15 cellular contexts compared by ENCODE assay signal in genomic region chr15:58241872-58242271, GRCh38.
DNase-seq lines count a peak whose midpoint lies in the region; ATAC-seq, FAIRE-seq and TF ChIP-seq lines count a peak whose summit lies in the region.
"Had no signal": no experiment of that assay in that cellular context is flagged by ENCODE, and none has a peak within 500 bp of the region (broad histone marks: within the 10 kb centered on the region; RNA-seq: fewer than 3 reads in every experiment).

No MANE protein-coding gene starts in this region.

- no peaks in the 10 kb centered on the region for H3K36me3 Mint-ChIP-seq in activated T-helper 2 cell treated with anti-CD3 and anti-CD28 coated beads, Interferon-gamma antibody, Interleukin-2, Interleukin-4, amounts not matched to agents 10 μg/mL and 5 μg/mL and 100 μg/mL, durations not matched to agents 14 hours and 24 hours and 36 hours (ENCODE audit: low read depth)
- H3K36me3 Mint-ChIP-seq: T-cell had no signal

- no peaks in the 10 kb centered on the region for H3K4me1 ChIP-seq in body of pancreas
- H3K4me1 ChIP-seq: suprapubic skin had no signal

- 29 to 42% methylated on average over 7 of the region's 7 CpGs for WGBS in body of pancreas, 2 donors

- no peaks in the 10 kb centered on the region for H3K27me3 Mint-ChIP-seq in activated T-helper 2 cell treated with anti-CD3 and anti-CD28 coated beads, Interferon-gamma antibody, Interleukin-2, Interleukin-4, amounts not matched to agents 10 μg/mL and 5 μg/mL and 100 μg/mL, durations not matched to agents 14 hours and 24 hours and 36 hours (ENCODE audit: low read depth)

- no peak overlapping the region for H3K27ac Mint-ChIP-seq in activated T-helper 2 cell treated with anti-CD3 and anti-CD28 coated beads, Interferon-gamma antibody, Interleukin-2, Interleukin-4, amounts not matched to agents 10 μg/mL and 5 μg/mL and 100 μg/mL, durations not matched to agents 14 hours and 24 hours and 36 hours
- H3K27ac Mint-ChIP-seq: T-cell had no signal

- no peak for ATAC-seq in body of pancreas
- ATAC-seq: left lobe of liver, T-cell had no signal

- H3K9me3 ChIP-seq in body of pancreas, result no peaks in the 10 kb centered on the region
- H3K9me3 ChIP-seq: MG63, suprapubic skin had no signal

- no peaks in the 10 kb centered on the region for H3K4me1 Mint-ChIP-seq in activated T-helper 2 cell treated with anti-CD3 and anti-CD28 coated beads, Interferon-gamma antibody, Interleukin-2, Interleukin-4, amounts not matched to agents 10 μg/mL and 5 μg/mL and 100 μg/mL, durations not matched to agents 14 hours and 24 hours and 36 hours (ENCODE audit: low read depth)
- H3K4me1 Mint-ChIP-seq: neural crest cell had no signal

- intact Hi-C loops in body of pancreas (cut with DNase I), result no loop called here
- intact Hi-C loops in activated T-helper 2 cell treated with anti-CD3 and anti-CD28 coated beads, Interferon-gamma antibody, Interleukin-2, Interleukin-4, amounts not matched to agents 10 μg/mL and 5 μg/mL and 100 μg/mL, durations not matched to agents 14 hours and 24 hours and 36 hours (cut with micrococcal nuclease), result no loop called here

- peak; percentile 32 for DNase-seq in NCI-H2029 (lab: John Stamatoyannopoulos, UW)
- peak; percentile 18 for DNase-seq in bronchial epithelial cell (ENCODE audit: low read depth)
- no peak for DNase-seq in retinal pigment epithelial cell (ENCODE audit: low read depth)
- DNase-seq in body of pancreas, result no peak
- no peak for DNase-seq in activated T-helper 2 cell treated with anti-CD3 and anti-CD28 coated beads, Interferon-gamma antibody, Interleukin-2, Interleukin-4, amounts not matched to agents 10 μg/mL and 5 μg/mL and 100 μg/mL, durations not matched to agents 14 hours and 24 hours and 36 hours (ENCODE audit: low spot score)
- no peak for DNase-seq in T-helper 2 cell
- DNase-seq: activated T-cell treated with anti-CD3 and anti-CD28 coated beads, Interleukin-2, amount 50 U/mL, for 48 hours; effector CD4-positive, alpha-beta T cell; MG63; T-cell had no signal

- H3K4me3 ChIP-seq in bronchial epithelial cell (ENCODE audit: low read depth, low read length) (no peak overlapping the region), retinal pigment epithelial cell (ENCODE audit: low read length) (no peak overlapping the region), body of pancreas (no peak overlapping the region)
- H3K4me3 ChIP-seq: MG63, suprapubic skin had no signal

- FAIRE-seq in bronchial epithelial cell (lab: Jason Lieb, UNC), result no peak

- TF ChIP-seq POLR2A in body of pancreas (IDR thresholded peaks at IDR 0.05), result no peak

- H3K4me3 Mint-ChIP-seq in activated T-helper 2 cell treated with anti-CD3 and anti-CD28 coated beads, Interferon-gamma antibody, Interleukin-2, Interleukin-4, amounts not matched to agents 10 μg/mL and 5 μg/mL and 100 μg/mL, durations not matched to agents 14 hours and 24 hours and 36 hours (ENCODE audit: low read depth), result no peak overlapping the region
- H3K4me3 Mint-ChIP-seq: neural crest cell, T-cell had no signal

- TF ChIP-seq CTCF in GM12873 (IDR thresholded peaks at IDR 0.05; ENCODE audit: insufficient read depth, low read depth, low read length, missing control alignments), result peak; percentile 9
- TF ChIP-seq CTCF in bronchial epithelial cell (IDR thresholded peaks at IDR 0.05; ENCODE audit: insufficient read depth, low read length, severe bottlenecking), result peak; percentile 32
- TF ChIP-seq CTCF in retinal pigment epithelial cell (conservative IDR thresholded peaks at IDR 0.05; ENCODE audit: low read depth, low read length), result peak; percentile 9
- no peak for TF ChIP-seq CTCF in body of pancreas (IDR thresholded peaks at IDR 0.05)

- H3K9me3 Mint-ChIP-seq in activated T-helper 2 cell treated with anti-CD3 and anti-CD28 coated beads, Interferon-gamma antibody, Interleukin-2, Interleukin-4, amounts not matched to agents 10 μg/mL and 5 μg/mL and 100 μg/mL, durations not matched to agents 14 hours and 24 hours and 36 hours, result no peaks in the 10 kb centered on the region
- H3K9me3 Mint-ChIP-seq: neural crest cell, T-cell had no signal

- no peak overlapping the region for H3K27ac ChIP-seq in body of pancreas
- H3K27ac ChIP-seq: HL-60, suprapubic skin had no signal

- H3K27me3 ChIP-seq in bronchial epithelial cell (ENCODE audit: control insufficient read depth, insufficient read depth, low read length) (no peaks in the 10 kb centered on the region), body of pancreas (no peaks in the 10 kb centered on the region)
- H3K27me3 ChIP-seq: MG63, suprapubic skin had no signal

- H3K36me3 ChIP-seq in bronchial epithelial cell (ENCODE audit: control insufficient read depth, insufficient read depth, low read length) (no peaks in the 10 kb centered on the region), body of pancreas (replicated peaks in 1 of 2; ENCODE audit: insufficient read depth in 1 of 2, low read depth in 2 of 2) (no peaks in the 10 kb centered on the region)
- H3K36me3 ChIP-seq: MG63, suprapubic skin had no signal

Comparison
In these comparisons a context has a peak if more than half of its experiments do, and no peak if none do; other contexts are left out.
1. CTCF ChIP-seq: peak in GM12873 (single experiment), bronchial epithelial cell (single experiment) and retinal pigment epithelial cell (single experiment); none in body of pancreas (0 of 7).
2. DNase-seq: peak in NCI-H2029 (single experiment) and bronchial epithelial cell (single experiment); none in retinal pigment epithelial cell (single experiment), body of pancreas (0 of 4), activated T-helper 2 cell treated with anti-CD3 and anti-CD28 coated beads, Interferon-gamma antibody, Interleukin-2, Interleukin-4, amounts not matched to agents 10 μg/mL and 5 μg/mL and 100 μg/mL, durations not matched to agents 14 hours and 24 hours and 36 hours (single experiment) and T-helper 2 cell (0 of 5).